In genomic region chr3:169965562-169965961, GRCh38 we compare ENCODE assay signal across 11 cellular contexts. TPM values are rescaled to one million over a fixed set of nuclear protein-coding genes. Genes with fewer than 3 reads are reported as not detected.
DNase-seq lines count a peak whose midpoint lies in the region; ATAC-seq, FAIRE-seq and TF ChIP-seq lines count a peak whose summit lies in the region.
"Had no signal": no experiment of that assay in that cellular context is flagged by ENCODE, and none has a peak within 500 bp of the region (broad histone marks: within the 10 kb centered on the region; RNA-seq: fewer than 3 reads in every experiment).

No MANE protein-coding gene starts in this region.

- peak overlapping the region; percentile 92 for H3K4me2 ChIP-seq in keratinocyte (ENCODE audit: control insufficient read depth, extremely low read depth, insufficient read depth, low read depth, low read length)

- TF ChIP-seq POLR2A in heart left ventricle (IDR thresholded peaks at IDR 0.05) = no peak
- TF ChIP-seq POLR2A in testis (IDR thresholded peaks at IDR 0.05) = no peak

- H3K36me3 ChIP-seq in left ventricle myocardium inferior (no peaks in the 10 kb centered on the region), heart left ventricle (peaks cover 0 to 11% (median 0%) of the 10 kb centered on the region in 9 donors), keratinocyte (ENCODE audit: control insufficient read depth in 2 of 2, extremely low read depth in 1 of 2, insufficient read depth in 2 of 2, low read length in 2 of 2) (no peaks in the 10 kb centered on the region), testis (ENCODE audit: low read depth, missing control alignments) (no peaks in the 10 kb centered on the region)

- H3K4me3 ChIP-seq in left ventricle myocardium inferior (peak overlapping the region; percentile 91), heart left ventricle (peak overlapping the region in 6 of 12 donors; percentile 65 to 86 (median 83)), keratinocyte (ENCODE audit: control insufficient read depth in 2 of 3, extremely low read depth in 1 of 3, insufficient read depth in 2 of 3, low read depth in 1 of 3, low read length in 3 of 3) (peak overlapping the region in 1 of 3 experiments; percentile 76), testis (peak overlapping the region; percentile 72 to 99)

- WGBS in heart left ventricle, 4 donors = 94 to 96% (median 95%) methylated on average over 11 of the region's 11 CpGs
- 56 to 73% methylated on average over 11 of the region's 11 CpGs for WGBS in testis, 2 donors

- H4K20me1 ChIP-seq in keratinocyte (ENCODE audit: control insufficient read depth, extremely low read depth, insufficient read depth, low read length) = no peaks in the 10 kb centered on the region

- no peak for FAIRE-seq in keratinocyte (lab: Jason Lieb, UNC)

- dilution Hi-C loops in keratinocyte (cut with MboI; ENCODE audit: extremely low pct_ligation_motif_present, low sequenced_read_pairs) = no loop called here

- peaks cover 36% of the 10 kb centered on the region for H3K36me3 Mint-ChIP-seq in activated B cell treated with CpG ODN at 0.5 μM for 24 hours (ENCODE audit: low read depth)

- no peak overlapping the region for H3K9ac ChIP-seq in keratinocyte (ENCODE audit: control insufficient read depth, extremely low read depth, insufficient read depth, low read length)

- H3K9me3 Mint-ChIP-seq in activated B cell treated with CpG ODN at 0.5 μM for 24 hours = peaks cover 4% of the 10 kb centered on the region

- H3K4me1 Mint-ChIP-seq in activated B cell treated with CpG ODN at 0.5 μM for 24 hours = peaks cover 83% of the 10 kb centered on the region

- H3K4me1 ChIP-seq in left ventricle myocardium inferior (peaks cover 47% of the 10 kb centered on the region), heart left ventricle (peaks cover 0 to 39% (median 29%) of the 10 kb centered on the region in 12 donors), keratinocyte (ENCODE audit: control insufficient read depth, extremely low read depth, insufficient read depth, low read length) (peaks cover 17% of the 10 kb centered on the region), testis (peaks cover 12% of the 10 kb centered on the region)

- H3K27ac Mint-ChIP-seq in activated B cell treated with CpG ODN at 0.5 μM for 24 hours = peak overlapping the region; percentile 99

- peak overlapping the region; percentile 91 for H2AFZ ChIP-seq in keratinocyte (ENCODE audit: control insufficient read depth, low read length)

- H3K4me3 Mint-ChIP-seq in activated B cell treated with CpG ODN at 0.5 μM for 24 hours = peak overlapping the region; percentile 99

- H3K27me3 Mint-ChIP-seq in activated B cell treated with CpG ODN at 0.5 μM for 24 hours = no peaks in the 10 kb centered on the region

- no peak for TF ChIP-seq CTCF in left ventricle myocardium inferior (IDR thresholded peaks at IDR 0.05; ENCODE audit: borderline replicate concordance)
- no peak for TF ChIP-seq CTCF in heart left ventricle (IDR thresholded peaks at IDR 0.05)
- no peak for TF ChIP-seq CTCF in activated B cell treated with CpG ODN at 0.5 μM for 24 hours (IDR thresholded peaks at IDR 0.05)
- TF ChIP-seq CTCF in keratinocyte (optimal IDR thresholded peaks at IDR 0.05 in 1 of 3, IDR thresholded peaks at IDR 0.05 in 1 of 3, conservative IDR thresholded peaks at IDR 0.05 in 1 of 3; ENCODE audit: extremely low read depth in 1 of 3, insufficient read depth in 2 of 3, low read length in 3 of 3) = no peak
- TF ChIP-seq CTCF in testis (IDR thresholded peaks at IDR 0.05) = no peak

- POLR2A ChIA-PET in activated B cell treated with CpG ODN at 0.5 μM for 24 hours (lab: Charles Lee) = interaction anchor here (1.1 to 9.8 kb wide), 14 partner anchors 11 to 201 kb away, joined by 3 to 305 read pairs (median 22); partner anchors contain the start of genes ACTRT3, MYNN and TERC

- H3K27ac ChIP-seq in left ventricle myocardium inferior (replicated peaks) (no peak overlapping the region), heart left ventricle (peak overlapping the region in 3 of 12 donors; percentile 94 to 97 (median 95)), keratinocyte (ENCODE audit: control insufficient read depth, insufficient read depth, low read length) (no peak overlapping the region), testis (no peak overlapping the region)

- no peak for DNase-seq in left ventricle myocardium inferior
- DNase-seq in heart left ventricle = no peak
- DNase-seq in activated B cell treated with CpG ODN at 0.5 μM for 24 hours = no peak
- no peak for DNase-seq in keratinocyte (ENCODE audit: low read depth, low spot score)
- no peak for DNase-seq in testis
- DNase-seq in activated CD4-positive, CD25-positive, alpha-beta regulatory T cell treated with anti-CD3 and anti-CD28 coated beads, Interleukin-2, amount 50 U/mL, for 72 hours = no peak
- no peak for DNase-seq in NCI-H187 (lab: John Stamatoyannopoulos, UW)
- DNase-seq: DMS153 had no signal

- H3K27me3 ChIP-seq in left ventricle myocardium inferior (ENCODE audit: low read depth) = no peaks in the 10 kb centered on the region
- no peaks in the 10 kb centered on the region for H3K27me3 ChIP-seq in heart left ventricle
- H3K27me3 ChIP-seq in keratinocyte (ENCODE audit: control insufficient read depth, extremely low read depth, insufficient read depth, low read length) = no peaks in the 10 kb centered on the region
- no peaks in the 10 kb centered on the region for H3K27me3 ChIP-seq in testis

- intact Hi-C loops in left ventricle myocardium inferior (cut with micrococcal nuclease) = no loop called here
- intact Hi-C loops in heart left ventricle (cut with DNase I) = loop anchor here in 9 of 10 donors (5.0 to 10.0 kb wide), 8 partner anchors 37 to 902 kb away; partner anchors contain the start of genes LRRC31 (in 4 of the 9), ACTRT3 (in 2 of the 9), MYNN (in 2 of the 9) and TERC (in 2 of the 9)
- intact Hi-C loops in activated B cell treated with CpG ODN at 0.5 μM for 24 hours (cut with micrococcal nuclease) = no loop called here
- intact Hi-C loops in testis (cut with DNase I; ENCODE audit: low total_unique reads) = no loop called here

- peaks cover 39% of the 10 kb centered on the region for H3K79me2 ChIP-seq in keratinocyte (ENCODE audit: control insufficient read depth, insufficient read depth, low read length)

- CTCF ChIA-PET in activated B cell treated with CpG ODN at 0.5 μM for 24 hours (lab: Charles Lee) = interaction anchor here (0.6 to 9.3 kb wide), 15 partner anchors 11 to 465 kb away, joined by 3 to 127 read pairs (median 4); no protein-coding TSS in a partner anchor

- ATAC-seq in heart left ventricle = no peak
- ATAC-seq in activated B cell treated with CpG ODN at 0.5 μM for 24 hours (ENCODE audit: low read depth) = no peak
- ATAC-seq in HG03378 (IDR thresholded peaks at IDR 0.05; ENCODE audit: unreplicated experiment) = no peak

- no peaks in the 10 kb centered on the region for H3K9me3 ChIP-seq in left ventricle myocardium inferior (replicated peaks)
- peaks cover 0 to 3% (median 0%) of the 10 kb centered on the region in 12 donors for H3K9me3 ChIP-seq in heart left ventricle
- H3K9me3 ChIP-seq in keratinocyte (ENCODE audit: control insufficient read depth, low read depth, low read length) = no peaks in the 10 kb centered on the region
- no peaks in the 10 kb centered on the region for H3K9me3 ChIP-seq in testis

- H3K9me1 ChIP-seq in keratinocyte (ENCODE audit: control insufficient read depth, extremely low read depth, insufficient read depth, low read length) = no peaks in the 10 kb centered on the region

RNA-seq across cellular contexts. Expression of gene SEC62, which starts 1.0 kb away (rescaled TPM):
- total RNA-seq in left ventricle myocardium inferior (76.5 TPM), heart left ventricle (100 to 1,000 TPM in 1 of 9 donors, 10 to 100 TPM in 8; 29.5 to 104 (median 75.2) TPM), activated B cell treated with CpG ODN at 0.5 μM for 24 hours (140 and 165 TPM in 2 replicates), testis (10 to 100 TPM; 44.7 to 45.1 TPM)
- polyA plus RNA-seq in heart left ventricle (10 to 100 TPM; 42.1 to 53.2 TPM), keratinocyte (63.3 to 66.7 TPM (median 66.1 TPM) in 3 replicates), testis (ENCODE audit: insufficient read depth, low read depth, low replicate concordance) (23.2 TPM)
- polyA plus RNA-seq in keratinocyte (2011; ENCODE audit: low read depth) = 150 TPM
- 17.4 and 34.6 TPM in 2 replicates for polyA plus RNA-seq in keratinocyte (2011; cell fraction: cytosol; rRNA removed)
- 56.5 and 56.9 TPM in 2 replicates for polyA plus RNA-seq in keratinocyte (2011; cell fraction: nucleus; rRNA removed)
- polyA plus RNA-seq in keratinocyte (2012; ENCODE audit: low replicate concordance) = 81.3 and 88.3 TPM in 2 replicates
- polyA minus RNA-seq in keratinocyte = 63.5 to 72.0 TPM (median 69.7 TPM) in 3 replicates
- 23.6 TPM for polyA minus RNA-seq in keratinocyte (2011; cell fraction: cytosol; rRNA and poly(A)+ RNA removed)
- polyA minus RNA-seq in keratinocyte (2011; cell fraction: nucleus; rRNA and poly(A)+ RNA removed) = 24.5 and 67.7 TPM in 2 replicates

RNA-seq across cellular contexts. Expression of gene SAMD7, which starts 54.2 kb away (rescaled TPM):
- total RNA-seq in left ventricle myocardium inferior = not detected
- total RNA-seq in heart left ventricle = not detected
- not detected for polyA plus RNA-seq in heart left ventricle
- total RNA-seq in activated B cell treated with CpG ODN at 0.5 μM for 24 hours = 0.20 TPM in 1 of 2 replicates, not detected in the other
- not detected in 3 replicates for polyA plus RNA-seq in keratinocyte
- not detected for polyA plus RNA-seq in keratinocyte (2011; ENCODE audit: low read depth)
- not detected in 2 replicates for polyA plus RNA-seq in keratinocyte (2011; cell fraction: cytosol; rRNA removed)
- polyA plus RNA-seq in keratinocyte (2011; cell fraction: nucleus; rRNA removed) = not detected in 2 replicates
- polyA plus RNA-seq in keratinocyte (2012; ENCODE audit: low replicate concordance) = not detected in 2 replicates
- polyA minus RNA-seq in keratinocyte = not detected in 3 replicates
- polyA minus RNA-seq in keratinocyte (2011; cell fraction: cytosol; rRNA and poly(A)+ RNA removed) = not detected
- polyA minus RNA-seq in keratinocyte (2011; cell fraction: nucleus; rRNA and poly(A)+ RNA removed) = not detected in 2 replicates
- under 1 TPM in 1 of 2 donors, not detected in 1; 0.68 TPM for total RNA-seq in testis
- 0.25 TPM for polyA plus RNA-seq in testis (ENCODE audit: insufficient read depth, low read depth, low replicate concordance)
- total RNA-seq: renal cortical epithelial cell had no signal
- polyA plus RNA-seq: adipose tissue had no signal

Comparison
In these comparisons a context has a peak if more than half of its experiments do, and no peak if none do; other contexts are left out.
1. intact Hi-C loops: an anchor here in heart left ventricle (5.0 to 10.0 kb wide); none called in left ventricle myocardium inferior, activated B cell treated with CpG ODN at 0.5 μM for 24 hours and testis.